Comparison of ENCODE assay signal across 11 cellular contexts in the genomic region with DNA sequence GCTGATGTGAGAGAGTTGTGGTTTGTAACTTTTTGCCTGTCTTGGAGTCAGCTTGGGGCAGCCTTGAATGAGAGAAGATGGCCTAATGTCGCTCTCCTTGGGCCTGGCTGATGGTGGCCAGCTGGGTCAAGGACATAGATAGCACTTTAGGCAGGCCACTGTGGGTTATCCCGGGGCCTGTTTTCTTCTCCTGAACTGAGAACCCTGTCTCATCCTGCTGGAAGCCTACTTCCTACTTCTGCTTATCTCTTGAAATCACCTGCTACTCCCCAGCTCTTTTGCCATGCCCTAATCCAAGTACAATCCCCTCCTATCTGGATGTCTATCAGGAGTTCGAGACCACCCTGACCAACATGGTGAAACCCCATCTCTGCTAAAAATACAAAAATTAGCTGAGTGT.
"Had no signal": no experiment of that assay in that cellular context is flagged by ENCODE, and none has a peak within 500 bp of the region (broad histone marks: within the 10 kb centered on the region; RNA-seq: fewer than 3 reads in every experiment).

No MANE protein-coding gene starts in this region.

- H3K27ac ChIP-seq: foreskin keratinocyte, tibial nerve had no signal

- H3K9me3 ChIP-seq: tibial nerve had no signal

- H3K4me1 ChIP-seq: foreskin keratinocyte, tibial nerve had no signal

- H3K4me3 ChIP-seq: tibial nerve had no signal

- DNase-seq: activated B cell treated with CpG ODN at 0.5 μM for 24 hours; activated gamma-delta T cell treated with Interleukin-2 at 50 U/mL for 16 hours; activated naive CD8-positive, alpha-beta T cell treated with anti-CD3 and anti-CD28 coated beads, Interleukin-2, amount 50 U/mL, for 24 hours; effector memory CD4-positive, alpha-beta T cell; foreskin keratinocyte; mesendoderm; nucleus accumbens; stimulated activated CD4-positive, alpha-beta T cell treated with anti-CD3 and anti-CD28 coated beads, Interleukin-2, amount 100 ng/mL, for 48 hours; stimulated activated naive B cell treated with anti-CD40 and anti-IgM and Interleukin-4, amounts not matched to agents 10 μg/mL and 1 μg/mL and 100 μg/mL, for 72 hours; substantia nigra had no signal

- H3K27me3 ChIP-seq: foreskin keratinocyte, tibial nerve had no signal

- H3K36me3 ChIP-seq: tibial nerve had no signal
